ENCODE assay signal across 27 cellular contexts in the genomic region with DNA sequence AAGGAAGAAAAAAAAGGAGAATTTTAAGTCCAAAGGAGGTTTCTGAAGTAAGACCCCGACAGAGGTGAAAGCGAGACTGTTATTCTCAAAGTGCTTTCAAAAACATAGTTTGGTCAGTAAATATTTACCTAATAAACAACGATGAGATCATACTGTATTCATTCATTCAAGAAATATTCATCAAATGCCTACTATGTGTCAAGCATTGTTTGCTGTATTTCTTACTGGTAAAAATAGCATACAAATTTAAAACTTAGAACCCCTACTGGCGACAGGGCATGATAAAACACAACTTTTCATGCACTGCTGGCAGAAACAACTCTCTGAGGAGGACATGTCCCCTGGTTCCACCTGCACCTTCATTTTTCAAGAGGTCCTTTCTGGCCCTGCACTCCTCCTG.
"Had no signal": no experiment of that assay in that cellular context is flagged by ENCODE, and none has a peak within 500 bp of the region (broad histone marks: within the 10 kb centered on the region; RNA-seq: fewer than 3 reads in every experiment).

No MANE protein-coding gene starts in this region.

- H3K4me3 Mint-ChIP-seq: activated CD4-positive, alpha-beta T cell treated with anti-CD3 and anti-CD28 coated beads, Interleukin-2, amount 10 ng/mL, durations not matched to agents 24 days and 14 days; activated CD8-positive, alpha-beta T cell treated with anti-CD3 and anti-CD28 coated beads for 36 hours; activated naive CD8-positive, alpha-beta T cell treated with anti-CD3 and anti-CD28 coated beads for 36 hours; activated T-cell treated with anti-CD3 and anti-CD28 coated beads, Interleukin-2, amount 50 U/mL, for 24 hours; central memory CD8-positive, alpha-beta T cell had no signal

- H3K27me3 Mint-ChIP-seq: activated CD4-positive, alpha-beta T cell treated with anti-CD3 and anti-CD28 coated beads, Interleukin-2, amount 10 ng/mL, durations not matched to agents 24 days and 14 days; activated CD8-positive, alpha-beta T cell treated with anti-CD3 and anti-CD28 coated beads for 36 hours; activated naive CD8-positive, alpha-beta T cell treated with anti-CD3 and anti-CD28 coated beads for 36 hours; activated T-cell treated with anti-CD3 and anti-CD28 coated beads, Interleukin-2, amount 50 U/mL, for 24 hours; central memory CD8-positive, alpha-beta T cell had no signal

- H3K27me3 ChIP-seq: cardiac muscle cell had no signal

- H3K27ac ChIP-seq: cardiac muscle cell, WERI-Rb-1 had no signal

- H3K9me3 Mint-ChIP-seq: activated CD4-positive, alpha-beta T cell treated with anti-CD3 and anti-CD28 coated beads, Interleukin-2, amount 10 ng/mL, durations not matched to agents 24 days and 14 days; activated CD8-positive, alpha-beta T cell treated with anti-CD3 and anti-CD28 coated beads for 36 hours; activated naive CD8-positive, alpha-beta T cell treated with anti-CD3 and anti-CD28 coated beads for 36 hours; activated T-cell treated with anti-CD3 and anti-CD28 coated beads, Interleukin-2, amount 50 U/mL, for 24 hours; activated T-helper 2 cell treated with anti-CD3 and anti-CD28 coated beads, Interferon-gamma antibody, Interleukin-2, Interleukin-4, amounts not matched to agents 10 μg/mL and 5 μg/mL and 100 μg/mL, durations not matched to agents 14 hours and 24 hours and 36 hours; central memory CD8-positive, alpha-beta T cell had no signal

- FAIRE-seq: RCC 7860 had no signal

- ATAC-seq: activated CD8-positive, alpha-beta T cell treated with anti-CD3 and anti-CD28 coated beads for 36 hours; PC-3 had no signal

- DNase-seq: activated CD4-positive, alpha-beta T cell treated with anti-CD3 and anti-CD28 coated beads, Interleukin-2, amount 10 ng/mL, durations not matched to agents 24 days and 14 days; activated CD4-positive, alpha-beta T cell treated with anti-CD3 and anti-CD28 coated beads, Interleukin-2, amount 50 U/mL, for 4 hours; activated CD8-positive, alpha-beta T cell treated with anti-CD3 and anti-CD28 coated beads for 36 hours; activated gamma-delta T cell; activated naive CD4-positive, alpha-beta T cell treated with anti-CD3 and anti-CD28 coated beads, Interleukin-2, amount 50 U/mL, for 16 hours; activated naive CD8-positive, alpha-beta T cell treated with anti-CD3 and anti-CD28 coated beads for 36 hours; activated T-cell treated with anti-CD3 and anti-CD28 coated beads, Interleukin-2, amount 50 U/mL, for 24 hours; amniotic stem cell; aorta; Karpas-422; KBM-7; NCI-H1105; NCI-H1436; NCI-H1694; NCI-H1930; NCI-H345; NCI-H526; NCI-H748 treated with DMSO at 0.1 percent for 48 hours; NK-92 treated with Interleukin-12 subunit alpha and Interleukin-12 subunit beta, amount 100 ng/mL, for 24 hours; PC-3; SW 1271; T1000; WERI-Rb-1 had no signal

- H3K4me3 ChIP-seq: cardiac muscle cell had no signal

- H3K27ac Mint-ChIP-seq: activated CD4-positive, alpha-beta T cell treated with anti-CD3 and anti-CD28 coated beads, Interleukin-2, amount 10 ng/mL, durations not matched to agents 24 days and 14 days; activated CD8-positive, alpha-beta T cell treated with anti-CD3 and anti-CD28 coated beads for 36 hours; activated naive CD8-positive, alpha-beta T cell treated with anti-CD3 and anti-CD28 coated beads for 36 hours; activated T-cell treated with anti-CD3 and anti-CD28 coated beads, Interleukin-2, amount 50 U/mL, for 24 hours; activated T-helper 2 cell treated with anti-CD3 and anti-CD28 coated beads, Interferon-gamma antibody, Interleukin-2, Interleukin-4, amounts not matched to agents 10 μg/mL and 5 μg/mL and 100 μg/mL, durations not matched to agents 14 hours and 24 hours and 36 hours had no signal
